Comparison of ENCODE assay signal across 8 cellular contexts in genomic region chr16:22195445-22195694, GRCh38. TPM values are rescaled to one million over a fixed set of nuclear protein-coding genes. Genes with fewer than 3 reads are reported as not detected.
DNase-seq lines count a peak whose midpoint lies in the region; ATAC-seq and TF ChIP-seq lines count a peak whose summit lies in the region.

No MANE protein-coding gene starts in this region.

- H3K27ac Mint-ChIP-seq in GM23338 (peak overlapping the region; percentile 92; the same call in 1 of the 2 replicates), T-cell (peak overlapping the region; percentile 95 to 97)

- peaks cover 17% of the 10 kb centered on the region for H3K4me1 ChIP-seq in GM23338 (ENCODE audit: insufficient read depth)
- peaks cover 11% of the 10 kb centered on the region for H3K4me1 ChIP-seq in fibroblast of lung (ENCODE audit: control insufficient read depth, extremely low read depth, insufficient read depth, low read length)
- H3K4me1 ChIP-seq in psoas muscle, result peaks cover 23% of the 10 kb centered on the region

- peaks cover 21% of the 10 kb centered on the region for H3K27me3 Mint-ChIP-seq in GM23338 (ENCODE audit: insufficient read depth, low read depth, poor library complexity)
- peaks cover 0 to 5% of the 10 kb centered on the region in 2 donors for H3K27me3 Mint-ChIP-seq in T-cell

- H3K27ac ChIP-seq in GM23338 (ENCODE audit: low read depth) (no peak overlapping the region), fibroblast of lung (ENCODE audit: insufficient read depth, low read length) (no peak overlapping the region), psoas muscle (peak overlapping the region; percentile 82)

- H3K9me3 Mint-ChIP-seq in GM23338, result peaks cover 5% of the 10 kb centered on the region
- peaks cover 0 to 13% (median 6%) of the 10 kb centered on the region in 3 donors for H3K9me3 Mint-ChIP-seq in T-cell

- DNase-seq in GM23338 (ENCODE audit: low spot score) (no peak), T-cell (no peak), fibroblast of lung (ENCODE audit: low read depth in 2 of 2) (no peak), psoas muscle (no peak), GM10266 (ENCODE audit: extremely low spot score) (no peak), HPDE6-E6E7 (ENCODE audit: extremely low spot score) (no peak), NK-92 (lab: John Stamatoyannopoulos, UW; ENCODE audit: unreplicated experiment) (no peak), COLO829 (ENCODE audit: low spot score) (no peak)

- no peak overlapping the region for H3K4me3 ChIP-seq in GM23338
- no peak overlapping the region for H3K4me3 ChIP-seq in fibroblast of lung (replicated peaks in 1 of 4; ENCODE audit: control extremely low read depth in 1 of 4, insufficient read depth in 1 of 4, low read depth in 3 of 4, low read length in 4 of 4)
- H3K4me3 ChIP-seq in psoas muscle, result peak overlapping the region; percentile 73

- H3K79me2 ChIP-seq in GM23338 (replicated peaks; ENCODE audit: insufficient read depth), result no peaks in the 10 kb centered on the region
- H3K79me2 ChIP-seq in fibroblast of lung (ENCODE audit: control insufficient read depth, insufficient read depth, low read length), result no peaks in the 10 kb centered on the region

- no peak overlapping the region for H3K9ac ChIP-seq in fibroblast of lung (ENCODE audit: insufficient read depth, low read length)

- H2AFZ ChIP-seq in GM23338 (no peak overlapping the region), fibroblast of lung (ENCODE audit: low read length) (no peak overlapping the region)

- CTCF ChIA-PET in T-cell (lab: Charles Lee), result interaction anchor here in 1 of 2 donors (0.6 to 2.6 kb wide), 4 partner anchors 11 to 189 kb away, joined by 3 to 23 read pairs (median 6); partner anchors contain the start of genes EEF2K and POLR3E

- H3K36me3 Mint-ChIP-seq in GM23338 (ENCODE audit: low read depth) (peaks cover 3% of the 10 kb centered on the region; the same call in 2 of the 3 replicates), T-cell (no peaks in the 10 kb centered on the region)

- no peaks in the 10 kb centered on the region for H3K36me3 ChIP-seq in GM23338 (ENCODE audit: insufficient read depth)
- H3K36me3 ChIP-seq in fibroblast of lung (ENCODE audit: control insufficient read depth, insufficient read depth, low read length), result no peaks in the 10 kb centered on the region
- no peaks in the 10 kb centered on the region for H3K36me3 ChIP-seq in psoas muscle (ENCODE audit: insufficient read depth in 1 of 2, low read depth in 1 of 2)

- no peak for ATAC-seq in GM23338
- ATAC-seq in T-cell (replicated peaks in 1 of 4), result no peak
- ATAC-seq in psoas muscle, result no peak

- H4K20me1 ChIP-seq in GM23338 (replicated peaks; ENCODE audit: insufficient read depth) (no peaks in the 10 kb centered on the region), fibroblast of lung (ENCODE audit: control insufficient read depth, extremely low read depth, insufficient read depth, low read length) (no peaks in the 10 kb centered on the region)

- H3K27me3 ChIP-seq in GM23338 (ENCODE audit: insufficient read depth), result no peaks in the 10 kb centered on the region
- no peaks in the 10 kb centered on the region for H3K27me3 ChIP-seq in fibroblast of lung (ENCODE audit: control insufficient read depth, insufficient read depth, low read length)
- H3K27me3 ChIP-seq in psoas muscle (ENCODE audit: insufficient read depth in 3 of 3, low read length in 2 of 3), result no peaks in the 10 kb centered on the region

- no peaks in the 10 kb centered on the region for H3K9me3 ChIP-seq in fibroblast of lung (ENCODE audit: control insufficient read depth, insufficient read depth, low read depth, low read length)
- H3K9me3 ChIP-seq in psoas muscle, result no peaks in the 10 kb centered on the region

- H3K4me1 Mint-ChIP-seq in GM23338 (peaks cover 20% of the 10 kb centered on the region), T-cell (peaks cover 47 to 52% (median 48%) of the 10 kb centered on the region in 3 donors)

- H3F3A ChIP-seq in GM23338 (replicated peaks; ENCODE audit: low read depth), result 0 out of 2 replicates have a peak, but pooled peaks cover 11% of the 10 kb centered on the region

- no peak for TF ChIP-seq CTCF in GM23338 (conservative IDR thresholded peaks at IDR 0.05; ENCODE audit: low read depth in 2 of 2)
- no peak for TF ChIP-seq CTCF in fibroblast of lung (conservative IDR thresholded peaks at IDR 0.05 in 1 of 2, IDR thresholded peaks at IDR 0.05 in 1 of 2; ENCODE audit: low read depth in 1 of 2, low read length in 2 of 2)
- TF ChIP-seq CTCF in psoas muscle (IDR thresholded peaks at IDR 0.05), result no peak
- TF ChIP-seq CTCF in GM10266 (IDR thresholded peaks at IDR 0.05; ENCODE audit: control insufficient read depth, insufficient read depth, low read depth, missing control alignments), result no peak

- intact Hi-C loops in psoas muscle (cut with DNase I), result loop anchor here in 1 of 2 donors (1.0 kb wide), 1 partner anchor 102 kb away; the partner anchor contains the start of gene POLR3E

- H3K4me3 Mint-ChIP-seq in GM23338 (peak overlapping the region; percentile 87), T-cell (peak overlapping the region; percentile 79 to 85 (median 81))

- POLR2A ChIA-PET in T-cell (lab: Charles Lee), result interaction anchor here in 1 of 2 donors (0.6 kb wide), 1 partner anchor 101 kb away, joined by 26 read pairs; no protein-coding TSS in a partner anchor

- H3K9me2 ChIP-seq in GM23338 (ENCODE audit: insufficient read depth), result 0 out of 2 replicates have a peak, but pooled peaks cover 6% of the 10 kb centered on the region

- H3K4me2 ChIP-seq in GM23338 (no peak overlapping the region), fibroblast of lung (ENCODE audit: extremely low read depth, insufficient read depth, low read length) (peak overlapping the region; percentile 17)

TF ChIP-seq in GM23338, 12 proteins besides CTCF, POLR2A, EP300 and RAD21 (continues in another document):
- TF ChIP-seq ZNF331 (CRISPR knock-in tag; IDR thresholded peaks at IDR 0.05; ENCODE audit: low read depth) (no peak), ETS1 (IDR thresholded peaks at IDR 0.05) (no peak), JUNB (IDR thresholded peaks at IDR 0.05; ENCODE audit: unreplicated experiment) (no peak), CREB1 (CRISPR knock-in tag; IDR thresholded peaks at IDR 0.05; ENCODE audit: low read depth) (no peak), EZH2 (IDR thresholded peaks at IDR 0.05; ENCODE audit: low read depth, unreplicated experiment) (no peak)

RNA-seq across cellular contexts. Expression of gene EEF2K, which starts 10.7 kb away (rescaled TPM):
- 23.9 and 26.8 TPM in 2 replicates for total RNA-seq in GM23338 (2014; rRNA removed; shearing (Covaris generic))
- polyA plus RNA-seq in GM23338 (2016; fragmentation: Nextera tagmentation; extraction: Ambion mirVana) (5.4 and 5.7 TPM in 2 replicates), fibroblast of lung (8.9 and 11.4 TPM in 2 replicates), psoas muscle (10 to 100 TPM; 13.0 to 14.5 (median 13.2) TPM)
- total RNA-seq in T-cell (10 to 100 TPM; 15.5 to 21.5 (median 21.0) TPM), fibroblast of lung (22.6 and 31.3 TPM in 2 replicates), psoas muscle (10 to 100 TPM; 29.4 to 47.0 (median 34.3) TPM)
- polyA plus RNA-seq in fibroblast of lung (2012), result 10.8 and 12.0 TPM in 2 replicates
- polyA minus RNA-seq in fibroblast of lung (ENCODE audit: low replicate concordance), result 51.1 and 84.0 TPM in 2 replicates

RNA-seq across cellular contexts. Expression of gene SDR42E2, which starts 33.1 kb away (rescaled TPM):
- total RNA-seq in GM23338 (2014; rRNA removed; shearing (Covaris generic)), result 0.08 TPM in 1 of 2 replicates, not detected in the other
- polyA plus RNA-seq in GM23338 (2016; fragmentation: Nextera tagmentation; extraction: Ambion mirVana) (0.15 and 0.26 TPM in 2 replicates), fibroblast of lung (not detected in 2 replicates), psoas muscle (under 1 TPM in 1 of 3 donors, not detected in 2; 0.01 TPM)
- total RNA-seq in T-cell (1 to 10 TPM in 2 of 5 donors, under 1 TPM in 3; 0.28 to 2.9 (median 0.39) TPM), fibroblast of lung (under 0.01 TPM in 1 of 2 replicates, not detected in the other), psoas muscle (under 1 TPM in 1 of 4 donors, not detected in 3; 0.08 TPM)
- polyA plus RNA-seq in fibroblast of lung (2012), result not detected in 2 replicates
- polyA minus RNA-seq in fibroblast of lung (ENCODE audit: low replicate concordance), result not detected in 2 replicates
